12 cellular contexts compared by ENCODE assay signal in the genomic region with DNA sequence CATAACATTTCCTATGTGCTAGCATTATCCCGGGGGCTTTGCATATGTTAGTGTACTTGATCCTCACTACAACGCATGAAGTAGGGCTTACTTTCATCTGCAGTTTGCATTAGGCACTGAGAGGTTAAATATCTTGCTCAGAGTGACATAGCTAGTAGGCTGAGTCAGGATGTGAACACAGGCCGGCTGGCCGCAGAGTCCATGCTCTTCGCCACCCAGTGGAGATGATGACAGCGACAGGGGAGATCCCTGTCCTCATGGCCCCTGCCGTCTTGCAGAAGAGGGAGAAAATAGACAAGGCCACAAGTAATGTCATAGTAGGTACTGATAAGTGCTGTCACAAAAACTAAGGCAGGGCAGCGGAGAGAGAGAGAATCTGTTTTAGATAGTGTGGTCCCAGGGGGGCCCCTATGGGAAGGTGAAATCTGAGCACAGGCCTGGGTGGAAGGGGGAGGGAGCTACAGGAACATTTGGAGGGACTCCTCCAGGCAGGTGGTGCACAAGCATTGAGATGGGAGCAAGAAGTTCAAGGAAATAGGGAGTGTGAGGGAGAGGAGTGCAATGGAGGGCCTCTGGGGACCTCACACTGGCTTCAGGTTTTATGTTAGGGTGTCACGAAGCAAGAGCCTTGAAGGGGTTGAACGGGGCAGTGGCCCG. TPM values are rescaled to one million over a fixed set of nuclear protein-coding genes. Genes with fewer than 3 reads are reported as not detected.
DNase-seq lines count a peak whose midpoint lies in the region; TF ChIP-seq lines count a peak whose summit lies in the region.
"Had no signal": no experiment of that assay in that cellular context is flagged by ENCODE, and none has a peak within 500 bp of the region (broad histone marks: within the 10 kb centered on the region; RNA-seq: fewer than 3 reads in every experiment).

No MANE protein-coding gene starts in this region.

- H2BK12ac ChIP-seq in H9 (ENCODE audit: insufficient read length, low read depth, low read length) = no peak overlapping the region

- no peak overlapping the region for H3T11ph ChIP-seq in H9 (ENCODE audit: low read length)

- no peak overlapping the region for H3K4ac ChIP-seq in H9 (ENCODE audit: low read depth, low read length)

- no peak overlapping the region for H3K23ac ChIP-seq in H9 (ENCODE audit: insufficient read length, low read depth, low read length)

- H3K27me3 Mint-ChIP-seq in H9 (ENCODE audit: low read depth) = no peaks in the 10 kb centered on the region
- H3K27me3 Mint-ChIP-seq in brain = no peaks in the 10 kb centered on the region
- H3K27me3 Mint-ChIP-seq in T-helper 2 cell treated with Interferon-gamma antibody and Interleukin-4, amounts not matched to agents 5 μg/mL and 100 μg/mL, for 36 hours (ENCODE audit: low read depth) = no peaks in the 10 kb centered on the region
- no peaks in the 10 kb centered on the region for H3K27me3 Mint-ChIP-seq in activated naive CD4-positive, alpha-beta T cell treated with anti-CD3 and anti-CD28 coated beads for 36 hours (ENCODE audit: low read depth)

- H2BK5ac ChIP-seq in H9 (ENCODE audit: insufficient read length, low read length) = no peak overlapping the region

- no peak overlapping the region for H3K4me2 ChIP-seq in H9 (ENCODE audit: insufficient read depth, insufficient read length, low read length)
- H3K4me2 ChIP-seq: KMS-11 had no signal

- H2BK20ac ChIP-seq in H9 (ENCODE audit: low read depth, low read length, poor library complexity, severe bottlenecking) = no peak overlapping the region

- H3K36me3 Mint-ChIP-seq in H9 (ENCODE audit: insufficient read depth in 1 of 3, low read depth in 3 of 3) (peaks cover 5 to 19% (median 6%) of the 10 kb centered on the region in 3 experiments), brain (peaks cover 20% of the 10 kb centered on the region)
- H3K36me3 Mint-ChIP-seq in T-helper 2 cell treated with Interferon-gamma antibody and Interleukin-4, amounts not matched to agents 5 μg/mL and 100 μg/mL, for 36 hours (ENCODE audit: low read depth) = peaks cover 5% of the 10 kb centered on the region
- H3K36me3 Mint-ChIP-seq in activated naive CD4-positive, alpha-beta T cell treated with anti-CD3 and anti-CD28 coated beads for 36 hours (ENCODE audit: low read depth) = peaks cover 13% of the 10 kb centered on the region

- H3K27ac Mint-ChIP-seq in H9 = 0 out of 7 replicates have a peak overlapping the region, but pooled peaks of 1 of the 3 experiments have one; percentile 57
- peak overlapping the region in 4 of 5 experiments; percentile 22 to 92 (median 58) for H3K27ac Mint-ChIP-seq in brain
- H3K27ac Mint-ChIP-seq in T-helper 2 cell treated with Interferon-gamma antibody and Interleukin-4, amounts not matched to agents 5 μg/mL and 100 μg/mL, for 36 hours = no peak overlapping the region
- no peak overlapping the region for H3K27ac Mint-ChIP-seq in activated naive CD4-positive, alpha-beta T cell treated with anti-CD3 and anti-CD28 coated beads for 36 hours

- H3K27me3 ChIP-seq in A673 (replicated peaks; ENCODE audit: insufficient read depth, low read depth, low read length, poor library complexity) = no peaks in the 10 kb centered on the region
- no peaks in the 10 kb centered on the region for H3K27me3 ChIP-seq in H9 (ENCODE audit: insufficient read depth, low read length)

- H3K9me3 ChIP-seq in A673 (ENCODE audit: low read depth, low read length, poor library complexity, severe bottlenecking) = no peaks in the 10 kb centered on the region
- no peaks in the 10 kb centered on the region for H3K9me3 ChIP-seq in H9 (ENCODE audit: control insufficient read depth, low read depth, low read length)

- no peaks in the 10 kb centered on the region for H3K23me2 ChIP-seq in H9 (ENCODE audit: insufficient read length, low read depth, low read length, poor library complexity, severe bottlenecking)

- peaks cover 54% of the 10 kb centered on the region for H3K4me1 ChIP-seq in A673 (ENCODE audit: insufficient read depth, low read length, poor library complexity, severe bottlenecking)
- no peaks in the 10 kb centered on the region for H3K4me1 ChIP-seq in H9 (ENCODE audit: insufficient read depth, low read length)

- H4K8ac ChIP-seq in H9 (replicated peaks; ENCODE audit: insufficient read length, low read depth, low read length) = no peak overlapping the region

- no peak overlapping the region for H4K5ac ChIP-seq in H9 (ENCODE audit: insufficient read length, low read depth, low read length)

- H4K91ac ChIP-seq in H9 (ENCODE audit: insufficient read length, low read depth, low read length) = no peak overlapping the region

- H3K56ac ChIP-seq in H9 (ENCODE audit: insufficient read length, low read depth, low read length) = no peak overlapping the region

- H3K14ac ChIP-seq in H9 (ENCODE audit: insufficient read depth, low read length) = no peak overlapping the region

- H4K20me1 ChIP-seq in H9 (ENCODE audit: control insufficient read depth, insufficient read depth, insufficient read length) = no peaks in the 10 kb centered on the region

- H2AFZ ChIP-seq in H9 (ENCODE audit: low read length) = no peak overlapping the region

- CTCF ChIA-PET in A673 (lab: Charles Lee) = interaction anchor here (0.6 to 1.4 kb wide), 5 partner anchors 69 to 463 kb away, joined by 3 to 5 read pairs (median 3); no protein-coding TSS in a partner anchor
- CTCF ChIA-PET in activated naive CD4-positive, alpha-beta T cell treated with anti-CD3 and anti-CD28 coated beads for 36 hours (lab: Charles Lee) = interaction anchor here (0.6 to 1.6 kb wide), 4 partner anchors 38 to 1849 kb away, joined by 3 to 5 read pairs (median 4); no protein-coding TSS in a partner anchor

- no peaks in the 10 kb centered on the region for H3K9me3 Mint-ChIP-seq in H9
- H3K9me3 Mint-ChIP-seq in brain = peaks cover 0 to 3% (median 0%) of the 10 kb centered on the region in 5 experiments
- no peaks in the 10 kb centered on the region for H3K9me3 Mint-ChIP-seq in T-helper 2 cell treated with Interferon-gamma antibody and Interleukin-4, amounts not matched to agents 5 μg/mL and 100 μg/mL, for 36 hours
- H3K9me3 Mint-ChIP-seq in activated naive CD4-positive, alpha-beta T cell treated with anti-CD3 and anti-CD28 coated beads for 36 hours = no peaks in the 10 kb centered on the region

- no peak overlapping the region for H3K18ac ChIP-seq in H9 (ENCODE audit: insufficient read length, low read depth, low read length)

- no peak overlapping the region for H3K9ac ChIP-seq in H9 (ENCODE audit: extremely low read depth, insufficient read length, low read length)
- H3K9ac ChIP-seq: KMS-11 had no signal

- TF ChIP-seq CTCF in A673 (conservative IDR thresholded peaks at IDR 0.05; ENCODE audit: low read depth, low read length) (0 out of 2 replicates have a peak, but pooled peaks have one; percentile 17), H9 (conservative IDR thresholded peaks at IDR 0.05) (0 out of 3 replicates have a peak, but pooled peaks have one; percentile 8), brain (conservative IDR thresholded peaks at IDR 0.05) (no peak)

- H3K4me3 Mint-ChIP-seq in H9 = no peak overlapping the region
- H3K4me3 Mint-ChIP-seq in brain = no peak overlapping the region
- H3K4me3 Mint-ChIP-seq in T-helper 2 cell treated with Interferon-gamma antibody and Interleukin-4, amounts not matched to agents 5 μg/mL and 100 μg/mL, for 36 hours = no peak overlapping the region
- no peak overlapping the region for H3K4me3 Mint-ChIP-seq in activated naive CD4-positive, alpha-beta T cell treated with anti-CD3 and anti-CD28 coated beads for 36 hours

- H3K27ac ChIP-seq in A673 (ENCODE audit: low read depth, low read length, poor library complexity, severe bottlenecking) (peak overlapping the region; percentile 72), H9 (ENCODE audit: insufficient read length, low read depth, low read length) (no peak overlapping the region)
- H3K27ac ChIP-seq: KMS-11 had no signal

- no TSS peak for BruUV-seq in A673 (replicated peaks; lab: Mats Ljungman, UMichigan)

- H3K79me1 ChIP-seq in H9 (ENCODE audit: insufficient read depth, low read depth, low read length, poor library complexity, severe bottlenecking) = no peaks in the 10 kb centered on the region

- no peak overlapping the region for H2BK15ac ChIP-seq in H9 (ENCODE audit: low read depth, low read length)

- H2AK5ac ChIP-seq in H9 (ENCODE audit: insufficient read length, low read length) = no peak overlapping the region

- POLR2A ChIA-PET in A673 (lab: Charles Lee; ENCODE audit: low non-redundant PET) = no interaction called here

- H3K4me1 Mint-ChIP-seq in H9 (peaks cover 8 to 15% of the 10 kb centered on the region in 2 experiments), brain (peaks cover 61% of the 10 kb centered on the region)
- H3K4me1 Mint-ChIP-seq in T-helper 2 cell treated with Interferon-gamma antibody and Interleukin-4, amounts not matched to agents 5 μg/mL and 100 μg/mL, for 36 hours (ENCODE audit: low read depth) = peaks cover 8% of the 10 kb centered on the region
- H3K4me1 Mint-ChIP-seq in activated naive CD4-positive, alpha-beta T cell treated with anti-CD3 and anti-CD28 coated beads for 36 hours (ENCODE audit: low read depth) = peaks cover 4% of the 10 kb centered on the region

- no peak overlapping the region for H3K4me3 ChIP-seq in A673 (ENCODE audit: low read depth, low read length, poor library complexity, severe bottlenecking)
- H3K4me3 ChIP-seq: lung had no signal

- intact Hi-C loops in A673 (cut with micrococcal nuclease; ENCODE audit: unreplicated experiment) = loop anchor here (5.0 kb wide), 1 partner anchor 163 kb away; no protein-coding TSS in a partner anchor
- intact Hi-C loops in activated naive CD4-positive, alpha-beta T cell treated with anti-CD3 and anti-CD28 coated beads for 36 hours (cut with micrococcal nuclease) = loop anchor here (1.0 to 5.0 kb wide), 3 partner anchors 72 to 185 kb away; no protein-coding TSS in a partner anchor

- H3K36me3 ChIP-seq in A673 (ENCODE audit: insufficient read depth, low read length, poor library complexity, severe bottlenecking) = no peaks in the 10 kb centered on the region

- no peak for DNase-seq in A673 (ENCODE audit: low spot score)
- no peak for DNase-seq in H9
- DNase-seq in islet precursor cell = peak; percentile 60
- DNase-seq in T-helper 2 cell treated with Interferon-gamma antibody and Interleukin-4, amounts not matched to agents 5 μg/mL and 100 μg/mL, for 36 hours (ENCODE audit: low spot score) = no peak
- DNase-seq in activated naive CD4-positive, alpha-beta T cell treated with anti-CD3 and anti-CD28 coated beads for 36 hours = no peak
- DNase-seq in NCI-H2196 treated with DMSO at 0.1 percent for 48 hours (lab: John Stamatoyannopoulos, UW; ENCODE audit: unreplicated experiment) = no peak
- DNase-seq in effector CD4-positive, alpha-beta T cell = no peak
- DNase-seq: activated naive CD4-positive, alpha-beta T cell treated with anti-CD3 and anti-CD28 coated beads, Interleukin-2, amount 50 U/mL, for 16 hours; NCI-H187 had no signal

- no peak overlapping the region for H2BK120ac ChIP-seq in H9 (ENCODE audit: low read depth, low read length, poor library complexity, severe bottlenecking)

- WGBS in H9 (ENCODE audit: extremely low coverage, insufficient read length, low lambda C conversion rate) = no CpG with 5 or more reads among the region's 11 CpGs

- no peaks in the 10 kb centered on the region for H3K79me2 ChIP-seq in H9 (ENCODE audit: insufficient read depth, low read length)

RNA-seq across cellular contexts. Expression of a gene that starts 46.8 kb away (rescaled TPM):
- total RNA-seq in A673 (2021) (50.9 and 53.6 TPM in 2 replicates), H9 (2021) (42.6 and 44.3 TPM in 2 replicates)
- polyA plus RNA-seq in brain (ENCODE audit: insufficient read depth, low read depth, low replicate concordance) = 49.9 TPM
- 10 to 100 TPM; 46.2 to 51.6 TPM for total RNA-seq in activated naive CD4-positive, alpha-beta T cell treated with anti-CD3 and anti-CD28 coated beads for 36 hours

RNA-seq across cellular contexts. Expression of a gene that starts 47.3 kb away (rescaled TPM):
- total RNA-seq in A673 (2021) = 17.8 and 19.5 TPM in 2 replicates
- 8.5 and 9.4 TPM in 2 replicates for total RNA-seq in H9 (2021)
- polyA plus RNA-seq in brain (ENCODE audit: insufficient read depth, low read depth, low replicate concordance) = 27.6 TPM
- total RNA-seq in activated naive CD4-positive, alpha-beta T cell treated with anti-CD3 and anti-CD28 coated beads for 36 hours = 10 to 100 TPM; 15.4 to 15.8 TPM

Comparison
In these comparisons a context has a peak if more than half of its experiments do, and no peak if none do; other contexts are left out.
1. CTCF ChIP-seq: peak in A673 (single experiment) and H9 (single experiment); none in brain (0 of 2).
2. H3K27ac Mint-ChIP-seq: peak in brain (4 of 5); none in T-helper 2 cell treated with Interferon-gamma antibody and Interleukin-4, amounts not matched to agents 5 μg/mL and 100 μg/mL, for 36 hours (single experiment) and activated naive CD4-positive, alpha-beta T cell treated with anti-CD3 and anti-CD28 coated beads for 36 hours (single experiment).